Comparison of ENCODE assay signal across 1 cellular context in genomic region chr6:14035448-14035847, GRCh38.
TF ChIP-seq lines count a peak whose summit lies in the region.

No MANE protein-coding gene starts in this region.

TF ChIP-seq in WTC11, 78 proteins besides CTCF, POLR2A, EP300 and RAD21 (continued from another document):
- TF ChIP-seq ZNF425 (CRISPR knock-in tag; conservative IDR thresholded peaks at IDR 0.05): no peak
- no peak for TF ChIP-seq GRHL2 (CRISPR knock-in tag; IDR thresholded peaks at IDR 0.05; ENCODE audit: insufficient replicate concordance, severe bottlenecking)
